Comparison of ENCODE assay signal across 8 cellular contexts in genomic region chr12:122064034-122064777, GRCh38. TPM values are rescaled to one million over a fixed set of nuclear protein-coding genes. Genes with fewer than 3 reads are reported as not detected.
DNase-seq lines count a peak whose midpoint lies in the region; ATAC-seq and TF ChIP-seq lines count a peak whose summit lies in the region.

No MANE protein-coding gene starts in this region.

- intact Hi-C loops in adrenal gland (cut with DNase I) (no loop called here), heart right ventricle (cut with DNase I) (no loop called here), ovary (cut with DNase I) (loop anchor here in 1 of 4 donors (2.0 kb wide), 1 partner anchor 17 kb away; no protein-coding TSS in a partner anchor)

- TF ChIP-seq EP300 in ovary (IDR thresholded peaks at IDR 0.05), result no peak

- H3K4me1 ChIP-seq in HUES64 (ENCODE audit: insufficient read depth, low read length) (peaks cover 20% of the 10 kb centered on the region), OCI-LY1 (ENCODE audit: insufficient read depth, low read length, severe bottlenecking) (peaks cover 55% of the 10 kb centered on the region), adrenal gland (replicated peaks in 1 of 2) (peaks cover 26 to 47% of the 10 kb centered on the region in 2 donors), heart right ventricle (peaks cover 15 to 64% (median 45%) of the 10 kb centered on the region in 9 donors), ovary (ENCODE audit: insufficient read depth) (peaks cover 34% of the 10 kb centered on the region)

- H3K36me3 ChIP-seq in HUES64 (ENCODE audit: insufficient read depth, low read length) (peaks cover 25% of the 10 kb centered on the region), OCI-LY1 (ENCODE audit: insufficient read depth, low read length) (peaks cover 27% of the 10 kb centered on the region), adrenal gland (replicated peaks in 1 of 2) (peaks cover 0 to under 1% of the 10 kb centered on the region in 2 donors), heart right ventricle (peaks cover 0 to 19% (median 6%) of the 10 kb centered on the region in 9 donors), ovary (no peaks in the 10 kb centered on the region)

- DNase-seq in GDM1 (lab: John Stamatoyannopoulos, UW) (peak; percentile 64), adrenal gland (peak; percentile 66 to 95 (median 81)), heart right ventricle (peak; percentile 81 to 91), ovary (peak; percentile 89 to 97 (median 94))

- H2AFZ ChIP-seq in OCI-LY1 (ENCODE audit: low read length), result no peak overlapping the region

- H3K27ac ChIP-seq in HUES64 (ENCODE audit: low read depth, low read length), result peak overlapping the region; percentile 42; the same call in 1 of the 2 replicates
- H3K27ac ChIP-seq in OCI-LY1 (ENCODE audit: low read depth, low read length, poor library complexity, severe bottlenecking), result peak overlapping the region; percentile 63
- H3K27ac ChIP-seq in adrenal gland, result peak overlapping the region in 4 of 5 donors; percentile 78 to 89 (median 81)
- H3K27ac ChIP-seq in heart right ventricle, result peak overlapping the region; percentile 65 to 86 (median 72)
- peak overlapping the region; percentile 58 to 92 for H3K27ac ChIP-seq in ovary

- 0 out of 2 replicates have a peak, but pooled peaks cover 8% of the 10 kb centered on the region for H3F3A ChIP-seq in OCI-LY1 (ENCODE audit: insufficient read depth, low read length)

- H3K27me3 ChIP-seq in HUES64 (ENCODE audit: insufficient read depth, low read length), result no peaks in the 10 kb centered on the region
- no peaks in the 10 kb centered on the region for H3K27me3 ChIP-seq in OCI-LY1 (ENCODE audit: insufficient read depth, low read length)
- H3K27me3 ChIP-seq in adrenal gland, result no peaks in the 10 kb centered on the region
- no peaks in the 10 kb centered on the region for H3K27me3 ChIP-seq in heart right ventricle
- no peaks in the 10 kb centered on the region for H3K27me3 ChIP-seq in ovary

- TF ChIP-seq CTCF in OCI-LY1 (IDR thresholded peaks at IDR 0.05; ENCODE audit: low read length) (peak; percentile 64), adrenal gland (IDR thresholded peaks at IDR 0.05) (peak in 3 of 6 experiments; percentile 29 to 34 (median 33)), heart right ventricle (IDR thresholded peaks at IDR 0.05) (peak in 8 of 9 donors; percentile 17 to 64 (median 48)), ovary (IDR thresholded peaks at IDR 0.05) (peak in 2 of 3 donors; percentile 37 to 44)

- peak overlapping the region; percentile 58 for H3K9ac ChIP-seq in HUES64 (ENCODE audit: low read depth, low read length)
- H3K9ac ChIP-seq in OCI-LY1 (ENCODE audit: low read length), result peak overlapping the region; percentile 59

- H3K4me2 ChIP-seq in OCI-LY1 (ENCODE audit: low read length), result peak overlapping the region; percentile 69

- 28% methylated on average over 14 of the region's 14 CpGs for WGBS in HUES64
- WGBS in adrenal gland, 4 donors, result 56 to 67% (median 66%) methylated on average over 11 to 14 of the region's 14 CpGs
- WGBS in heart right ventricle, 2 donors, result 50 to 52% methylated on average over 14 of the region's 14 CpGs
- 23 to 30% (median 23%) methylated on average over 14 of the region's 14 CpGs for WGBS in ovary, 3 donors

- H4K20me1 ChIP-seq in OCI-LY1 (ENCODE audit: insufficient read depth, low read length), result no peaks in the 10 kb centered on the region

- H3K79me2 ChIP-seq in OCI-LY1 (ENCODE audit: insufficient read depth, low read length), result no peaks in the 10 kb centered on the region

- ATAC-seq in heart right ventricle, result peak; percentile 89 to 94 (median 92)
- ATAC-seq in GM21381 (IDR thresholded peaks at IDR 0.05; ENCODE audit: unreplicated experiment), result no peak
- no peak for ATAC-seq in GM18505 (IDR thresholded peaks at IDR 0.05; ENCODE audit: unreplicated experiment)

- H3K4me3 ChIP-seq in HUES64 (ENCODE audit: low read length) (peak overlapping the region; percentile 44), OCI-LY1 (ENCODE audit: low read depth, low read length, poor library complexity, severe bottlenecking) (peak overlapping the region; percentile 63), adrenal gland (no peak overlapping the region), heart right ventricle (peak overlapping the region in 6 of 10 donors; percentile 7 to 32 (median 14)), ovary (peak overlapping the region; percentile 13)

- TF ChIP-seq POLR2A in adrenal gland (IDR thresholded peaks at IDR 0.05), result no peak
- TF ChIP-seq POLR2A in ovary (IDR thresholded peaks at IDR 0.05), result peak; percentile 26
- TF ChIP-seq POLR2A in GM18505 (IDR thresholded peaks at IDR 0.05; ENCODE audit: borderline replicate concordance, extremely low read depth, insufficient read depth, insufficient read length), result no peak

- H3K9me2 ChIP-seq in OCI-LY1 (ENCODE audit: low read depth, low read length), result no peaks in the 10 kb centered on the region

- H3K9me3 ChIP-seq in HUES64 (ENCODE audit: insufficient read depth, low read depth, low read length), result no peaks in the 10 kb centered on the region
- H3K9me3 ChIP-seq in OCI-LY1 (ENCODE audit: low read length), result no peaks in the 10 kb centered on the region
- no peaks in the 10 kb centered on the region for H3K9me3 ChIP-seq in adrenal gland (replicated peaks in 1 of 3)
- H3K9me3 ChIP-seq in heart right ventricle, result no peaks in the 10 kb centered on the region
- H3K9me3 ChIP-seq in ovary, result no peaks in the 10 kb centered on the region

RNA-seq across cellular contexts. Expression of gene MLXIP, which starts 14.3 kb away (rescaled TPM):
- 14.5 TPM for polyA plus RNA-seq in HUES64 (2013, experiment 1 of 2)
- 17.6 TPM for polyA plus RNA-seq in HUES64 (2013, experiment 2 of 2)
- total RNA-seq in adrenal gland (10 to 100 TPM; 29.5 to 79.1 (median 42.3) TPM), heart right ventricle (10 to 100 TPM; 17.3 to 37.9 (median 20.9) TPM), ovary (100 to 1,000 TPM in 2 of 7 donors, 10 to 100 TPM in 5; 23.2 to 111 (median 85.9) TPM)
- polyA plus RNA-seq in adrenal gland (10 to 100 TPM; 29.1 to 98.1 (median 29.3) TPM), heart right ventricle (10 to 100 TPM; 11.5 to 26.6 TPM), ovary (10 to 100 TPM; 34.0 to 43.7 TPM)

RNA-seq across cellular contexts. Expression of gene BCL7A, which starts 42.5 kb away (rescaled TPM):
- 11.8 TPM for polyA plus RNA-seq in HUES64 (2013, experiment 1 of 2)
- 15.8 TPM for polyA plus RNA-seq in HUES64 (2013, experiment 2 of 2)
- 10 to 100 TPM in 1 of 8 donors, 1 to 10 TPM in 7; 3.9 to 11.5 (median 5.1) TPM for total RNA-seq in adrenal gland
- polyA plus RNA-seq in adrenal gland, result 1 to 10 TPM; 1.6 to 4.6 (median 2.3) TPM
- total RNA-seq in heart right ventricle, result 10 to 100 TPM; 13.2 to 25.7 (median 16.2) TPM
- 1 to 10 TPM; 3.4 to 4.9 TPM for polyA plus RNA-seq in heart right ventricle
- 1 to 10 TPM; 4.4 to 9.1 (median 7.2) TPM for total RNA-seq in ovary
- polyA plus RNA-seq in ovary, result 1 to 10 TPM; 5.0 to 6.4 TPM

Comparison
In these comparisons a context has a peak if more than half of its experiments do, and no peak if none do; other contexts are left out.
1. H3K4me3 ChIP-seq: peak in HUES64 (single experiment), OCI-LY1 (single experiment), heart right ventricle (6 of 10) and ovary (single experiment); none in adrenal gland (0 of 4).
2. ATAC-seq: peak in heart right ventricle (8 of 8); none in GM21381 (single experiment) and GM18505 (single experiment).
3. Peak in every context shown above with its lines, with median percentiles within 50 percentile points of each other: DNase-seq and H3K27ac ChIP-seq.